In the genomic region with DNA sequence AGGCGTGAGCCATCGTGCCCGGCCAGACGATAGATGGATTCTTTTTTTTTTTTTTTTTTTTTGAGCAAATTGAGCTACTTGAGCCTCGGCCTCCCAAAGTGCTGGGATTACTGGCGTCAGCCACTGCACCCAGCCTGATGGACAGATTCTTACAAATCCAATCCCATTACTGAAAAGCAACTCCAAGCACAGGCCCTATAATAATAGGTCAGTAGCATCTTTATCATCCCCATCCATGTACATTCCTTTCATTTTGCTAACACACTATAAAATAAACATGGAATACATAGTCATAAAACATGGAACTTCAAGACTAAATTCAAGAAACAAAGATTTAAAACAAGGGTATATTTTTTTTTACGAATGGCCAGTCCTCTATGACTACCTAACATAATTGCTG, we compare ENCODE assay signal across 1 cellular context.
TF ChIP-seq lines count a peak whose summit lies in the region.

No MANE protein-coding gene starts in this region.

TF ChIP-seq in SK-N-SH treated with all-trans-retinoic acid at 6 μM for 48 hours, 23 proteins besides CTCF, POLR2A, EP300 and RAD21 (continued from another document):
- TF ChIP-seq RARB (CRISPR knock-in tag; IDR thresholded peaks at IDR 0.05), result no peak
- TF ChIP-seq BACH2 (CRISPR knock-in tag; IDR thresholded peaks at IDR 0.05; ENCODE audit: borderline replicate concordance), result no peak
- TF ChIP-seq ZNF565 (CRISPR knock-in tag; conservative IDR thresholded peaks at IDR 0.05; ENCODE audit: low read depth), result no peak
